8 cellular contexts compared by ENCODE assay signal in genomic region chr17:81396278-81396721, GRCh38. TPM values are rescaled to one million over a fixed set of nuclear protein-coding genes. Genes with fewer than 3 reads are reported as not detected.
DNase-seq lines count a peak whose midpoint lies in the region; ATAC-seq, FAIRE-seq and TF ChIP-seq lines count a peak whose summit lies in the region.

No MANE protein-coding gene starts in this region.

- ATAC-seq in A549 (peak in 1 of 2 experiments; percentile 2; a peak in 3 of 6 replicates), HG03432 (IDR thresholded peaks at IDR 0.05; ENCODE audit: unreplicated experiment) (no peak), sciatic nerve (no peak)

- intact Hi-C loops in sciatic nerve (cut with DNase I): no loop called here

- H3K9me3 ChIP-seq in A549: no peaks in the 10 kb centered on the region
- no peaks in the 10 kb centered on the region for H3K9me3 ChIP-seq in Loucy (ENCODE audit: insufficient read depth, low read depth, low read length)
- H3K9me3 ChIP-seq in endocrine pancreas (ENCODE audit: control insufficient read depth, low read length): no peaks in the 10 kb centered on the region
- no peaks in the 10 kb centered on the region for H3K9me3 ChIP-seq in muscle layer of duodenum (ENCODE audit: control insufficient read depth in 1 of 2, low read length in 2 of 2)

- H3K27ac ChIP-seq in A549: peak overlapping the region; percentile 94 to 98
- peak overlapping the region; percentile 70 for H3K27ac ChIP-seq in muscle layer of duodenum (ENCODE audit: low read length)

- no peak for FAIRE-seq in A549 (lab: Jason Lieb, UNC)

- H3K27ac Mint-ChIP-seq in T-helper 2 cell treated with Interferon-gamma antibody and Interleukin-4, amounts not matched to agents 5 μg/mL and 100 μg/mL, for 36 hours: no peak overlapping the region

- H3K9me2 ChIP-seq in Loucy (replicated peaks; ENCODE audit: low read depth, low read length): no peaks in the 10 kb centered on the region

- POLR2A ChIA-PET in A549 (lab: Yijun Ruan, JAX): interaction anchor here (1.1 to 5.9 kb wide), 3 partner anchors 25 to 113 kb away, joined by 3 to 107 read pairs (median 5); no protein-coding TSS in a partner anchor

- no peak for TF ChIP-seq POLR2A in A549 (IDR thresholded peaks at IDR 0.05; ENCODE audit: low read length)

- H3F3A ChIP-seq in Loucy (ENCODE audit: low read depth): peaks cover 5% of the 10 kb centered on the region

- peak overlapping the region; percentile 92 for H3K4me2 ChIP-seq in A549
- peak overlapping the region; percentile 95 for H3K4me2 ChIP-seq in Loucy (ENCODE audit: low read depth, low read length, poor library complexity, severe bottlenecking)

- peaks cover 9% of the 10 kb centered on the region for H3K36me3 Mint-ChIP-seq in T-helper 2 cell treated with Interferon-gamma antibody and Interleukin-4, amounts not matched to agents 5 μg/mL and 100 μg/mL, for 36 hours (ENCODE audit: low read depth)

- no peaks in the 10 kb centered on the region for H3K36me3 ChIP-seq in Loucy (ENCODE audit: insufficient read depth, low read length)
- no peaks in the 10 kb centered on the region for H3K36me3 ChIP-seq in endocrine pancreas (ENCODE audit: control insufficient read depth, insufficient read depth, low read length)
- H3K36me3 ChIP-seq in muscle layer of duodenum (ENCODE audit: control insufficient read depth in 1 of 2, insufficient read depth in 2 of 2, low read length in 2 of 2): no peaks in the 10 kb centered on the region

- H3K79me2 ChIP-seq in Loucy (ENCODE audit: insufficient read depth, low read length): peaks cover 89% of the 10 kb centered on the region

- H4K20me1 ChIP-seq in Loucy (ENCODE audit: insufficient read depth, low read length, poor library complexity, severe bottlenecking): peaks cover 27% of the 10 kb centered on the region

- no peak for TF ChIP-seq EP300 in A549 (IDR thresholded peaks at IDR 0.05)

- peaks cover 8% of the 10 kb centered on the region for H3K27me3 ChIP-seq in Loucy (ENCODE audit: insufficient read depth, low read length, poor library complexity, severe bottlenecking)
- no peaks in the 10 kb centered on the region for H3K27me3 ChIP-seq in endocrine pancreas (ENCODE audit: control insufficient read depth, insufficient read depth, low read length)
- H3K27me3 ChIP-seq in muscle layer of duodenum (ENCODE audit: low read depth, low read length): no peaks in the 10 kb centered on the region

- H3K9me3 Mint-ChIP-seq in T-helper 2 cell treated with Interferon-gamma antibody and Interleukin-4, amounts not matched to agents 5 μg/mL and 100 μg/mL, for 36 hours: no peaks in the 10 kb centered on the region

- CTCF ChIA-PET in A549 (lab: Yijun Ruan, JAX): interaction anchor here (0.8 to 8.6 kb wide), 21 partner anchors 10 to 156 kb away, joined by 3 to 121 read pairs (median 5); no protein-coding TSS in a partner anchor

- no peak overlapping the region for H2AFZ ChIP-seq in Loucy (ENCODE audit: low read length)

- peaks cover 9% of the 10 kb centered on the region for H3K4me1 Mint-ChIP-seq in T-helper 2 cell treated with Interferon-gamma antibody and Interleukin-4, amounts not matched to agents 5 μg/mL and 100 μg/mL, for 36 hours (ENCODE audit: low read depth)

- H3K27me3 Mint-ChIP-seq in T-helper 2 cell treated with Interferon-gamma antibody and Interleukin-4, amounts not matched to agents 5 μg/mL and 100 μg/mL, for 36 hours (ENCODE audit: low read depth): peaks cover 66% of the 10 kb centered on the region

- H3K4me1 ChIP-seq in A549 (peaks cover 49% of the 10 kb centered on the region), Loucy (ENCODE audit: insufficient read depth, low read length, poor library complexity, severe bottlenecking) (peaks cover 26% of the 10 kb centered on the region), endocrine pancreas (ENCODE audit: control insufficient read depth, insufficient read depth, low read length) (peaks cover 5% of the 10 kb centered on the region), muscle layer of duodenum (ENCODE audit: control insufficient read depth in 1 of 2, insufficient read depth in 2 of 2, low read length in 2 of 2) (peaks cover 22 to 30% of the 10 kb centered on the region in 2 donors)

- TF ChIP-seq CTCF in A549 (IDR thresholded peaks at IDR 0.05) (no peak), Loucy (conservative IDR thresholded peaks at IDR 0.05; ENCODE audit: low read length) (no peak)

- 1% methylated on average over 29 of the region's 54 CpGs for WGBS in A549 (ENCODE audit: missing lambda C conversion rate)

- H3K4me3 ChIP-seq in A549 (peak overlapping the region; percentile 76), Loucy (ENCODE audit: low read length, poor library complexity, severe bottlenecking) (peak overlapping the region; percentile 80), endocrine pancreas (ENCODE audit: control insufficient read depth, insufficient read depth, low read length) (no peak overlapping the region), muscle layer of duodenum (ENCODE audit: low read depth in 1 of 2, low read length in 2 of 2) (peak overlapping the region; percentile 75 to 82)

- TF ChIP-seq RAD21 in A549 (conservative IDR thresholded peaks at IDR 0.05 in 1 of 2, IDR thresholded peaks at IDR 0.05 in 1 of 2): no peak

- no peak for DNase-seq in A549 (ENCODE audit: low read depth in 1 of 2, low spot score in 1 of 2)
- DNase-seq in T-helper 2 cell treated with Interferon-gamma antibody and Interleukin-4, amounts not matched to agents 5 μg/mL and 100 μg/mL, for 36 hours (ENCODE audit: low spot score): no peak
- no peak for DNase-seq in sciatic nerve (ENCODE audit: low spot score)
- DNase-seq in NCI-H1105 (lab: John Stamatoyannopoulos, UW): no peak

- no peak overlapping the region for H3K4me3 Mint-ChIP-seq in T-helper 2 cell treated with Interferon-gamma antibody and Interleukin-4, amounts not matched to agents 5 μg/mL and 100 μg/mL, for 36 hours

- H3K9ac ChIP-seq in Loucy (ENCODE audit: low read depth, low read length, poor library complexity, severe bottlenecking) (peak overlapping the region; percentile 98), endocrine pancreas (ENCODE audit: control insufficient read depth, insufficient read depth, low read length) (peak overlapping the region; percentile 82)

TF ChIP-seq in A549, 52 proteins besides CTCF, POLR2A, EP300 and RAD21:
- TF ChIP-seq CHD2 (IDR thresholded peaks at IDR 0.05; ENCODE audit: low read length, partially characterized antibody) (no peak), HOXB13 (CRISPR knock-in tag; IDR thresholded peaks at IDR 0.05; ENCODE audit: low read depth) (no peak), FOSL2 (IDR thresholded peaks at IDR 0.05) (no peak), FOSL2 (CRISPR knock-in tag; IDR thresholded peaks at IDR 0.05) (no peak), RNF2 (IDR thresholded peaks at IDR 0.05; ENCODE audit: borderline replicate concordance, low read depth) (peak; percentile 56; the same call in 1 of the 2 replicates), E2F6 (IDR thresholded peaks at IDR 0.05; ENCODE audit: borderline replicate concordance, low read depth) (peak; percentile 53; the same call in 1 of the 2 replicates), HEYL (CRISPR knock-in tag; IDR thresholded peaks at IDR 0.05) (no peak), HOXB5 (CRISPR knock-in tag; IDR thresholded peaks at IDR 0.05) (0 out of 2 replicates have a peak, but pooled peaks have one; percentile 44), FOSB (CRISPR knock-in tag; IDR thresholded peaks at IDR 0.05) (no peak), EHMT2 (IDR thresholded peaks at IDR 0.05; ENCODE audit: low read depth) (no peak), ATOH8 (CRISPR knock-in tag; IDR thresholded peaks at IDR 0.05; ENCODE audit: low read depth) (no peak), RARB (CRISPR knock-in tag; IDR thresholded peaks at IDR 0.05) (no peak), NR3C1 (IDR thresholded peaks at IDR 0.05) (no peak), POLR2AphosphoS2 (conservative IDR thresholded peaks at IDR 0.05; ENCODE audit: low read length) (no peak), SMC3 (IDR thresholded peaks at IDR 0.05) (0 out of 3 replicates have a peak, but pooled peaks have one; percentile 4)

RNA-seq across cellular contexts. Expression of gene BAHCC1, which starts 1.0 kb away (rescaled TPM):
- 2.1 and 2.6 TPM in 2 replicates for polyA plus RNA-seq in A549 (2011; rRNA removed)
- polyA plus RNA-seq in A549 (2012; cell fraction: cytosol; rRNA removed): 7.4 and 8.4 TPM in 2 replicates
- 27.4 and 38.1 TPM in 2 replicates for polyA plus RNA-seq in A549 (2012; cell fraction: nucleus; rRNA removed)
- polyA plus RNA-seq in A549 (2017; fragmentation: RNase III; extraction: RNeasy Plus Mini Kit Qiagen cat#74134 plus additional on column Dnase treatment): 5.2 to 5.9 TPM (median 5.8 TPM) in 3 replicates
- polyA minus RNA-seq in A549 (2011; rRNA and poly(A)+ RNA removed): 2.6 and 3.5 TPM in 2 replicates
- total RNA-seq in sciatic nerve: 47.8 TPM
